In the genomic region with DNA sequence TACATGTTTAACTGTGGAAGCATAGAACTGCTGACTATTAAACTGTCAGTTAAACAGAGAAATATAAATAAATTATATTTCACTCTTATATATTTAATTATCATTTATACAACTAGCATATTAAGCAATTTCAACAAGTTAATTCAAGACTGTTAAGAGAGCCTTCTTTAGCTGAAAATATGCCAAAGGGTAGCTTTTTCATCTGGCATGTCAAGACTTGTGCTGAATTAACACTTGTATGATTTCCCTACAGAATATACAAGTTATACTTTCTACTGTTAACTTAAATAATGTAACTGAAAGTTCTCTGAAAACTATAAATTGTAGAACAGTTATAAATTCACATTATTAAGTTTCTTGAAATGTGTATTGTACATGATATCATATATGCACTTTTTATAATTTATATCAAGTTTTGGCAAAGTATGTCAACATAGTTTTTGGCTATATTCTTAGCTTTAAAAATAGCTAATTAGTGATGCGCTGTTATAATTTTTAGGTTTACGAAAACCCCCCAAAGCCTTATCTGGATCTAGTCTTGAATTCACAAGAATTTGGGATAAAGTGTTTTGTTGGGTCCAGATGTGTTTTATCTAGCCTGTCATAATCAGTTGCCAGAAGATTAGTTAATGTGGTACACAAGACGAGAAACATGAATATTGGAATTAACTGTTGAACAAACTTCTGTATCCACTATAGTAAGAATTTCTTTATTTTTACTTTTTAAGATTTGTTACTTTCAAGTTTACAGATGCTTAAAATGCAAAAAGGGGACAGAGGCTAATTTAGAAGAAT, we compare ENCODE assay signal across 22 cellular contexts.
DNase-seq lines count a peak whose midpoint lies in the region; ATAC-seq, FAIRE-seq and TF ChIP-seq lines count a peak whose summit lies in the region.
"Had no signal": no experiment of that assay in that cellular context is flagged by ENCODE, and none has a peak within 500 bp of the region (broad histone marks: within the 10 kb centered on the region; RNA-seq: fewer than 3 reads in every experiment).

No MANE protein-coding gene starts in this region.

- no peak for DNase-seq in left ventricle myocardium superior
- DNase-seq in right atrium auricular region (ENCODE audit: low spot score) = no peak
- peak; percentile 18 for DNase-seq in choroid plexus epithelial cell (ENCODE audit: low read depth)
- DNase-seq in NAMALWA (ENCODE audit: low spot score) = no peak
- DNase-seq in activated CD8-positive, alpha-beta T cell treated with anti-CD3 and anti-CD28 coated beads, Interleukin-2, amount 10 ng/mL, durations not matched to agents 7 days and 5 days = no peak
- DNase-seq: ACHN; CD4-positive, alpha-beta memory T cell; DMS153; H9; HFFc6; IMR-90; NCI-H1417; NCI-H1694 treated with DMSO at 0.1 percent for 48 hours; NCI-H526 treated with DMSO at 0.1 percent for 48 hours; OCI-M1; RPMI8226 had no signal

- H3K4me3 Mint-ChIP-seq in activated CD8-positive, alpha-beta T cell treated with anti-CD3 and anti-CD28 coated beads, Interleukin-2, amount 10 ng/mL, durations not matched to agents 7 days and 5 days = no peak overlapping the region
- H3K4me3 Mint-ChIP-seq: CD4-positive, alpha-beta memory T cell; H9; HFFc6 had no signal

- no peaks in the 10 kb centered on the region for H3K36me3 Mint-ChIP-seq in activated CD8-positive, alpha-beta T cell treated with anti-CD3 and anti-CD28 coated beads, Interleukin-2, amount 10 ng/mL, durations not matched to agents 7 days and 5 days (ENCODE audit: low read depth)
- H3K36me3 Mint-ChIP-seq: CD4-positive, alpha-beta memory T cell had no signal

- H3K4me3 ChIP-seq in right atrium auricular region (no peak overlapping the region), choroid plexus epithelial cell (ENCODE audit: low read depth, low read length) (no peak overlapping the region)
- H3K4me3 ChIP-seq: BLaER1 treated with 17β-estradiol and CSF1 and Interleukin-3, amounts not matched to agents 10 nM and 100 nM had no signal

- ATAC-seq in left ventricle myocardium superior = peak; percentile 43
- no peak for ATAC-seq in HG02870 (IDR thresholded peaks at IDR 0.05; ENCODE audit: unreplicated experiment)
- no peak for ATAC-seq in activated CD8-positive, alpha-beta T cell treated with anti-CD3 and anti-CD28 coated beads, Interleukin-2, amount 10 ng/mL, durations not matched to agents 7 days and 5 days

- TF ChIP-seq CTCF in right atrium auricular region (IDR thresholded peaks at IDR 0.05) (no peak), choroid plexus epithelial cell (conservative IDR thresholded peaks at IDR 0.05; ENCODE audit: low read depth, low read length) (no peak)

- H3K27me3 ChIP-seq in right atrium auricular region = no peaks in the 10 kb centered on the region
- H3K27me3 ChIP-seq: BLaER1 treated with 17β-estradiol and CSF1 and Interleukin-3, amounts not matched to agents 10 nM and 100 nM had no signal

- no peaks in the 10 kb centered on the region for H3K9me3 Mint-ChIP-seq in activated CD8-positive, alpha-beta T cell treated with anti-CD3 and anti-CD28 coated beads, Interleukin-2, amount 10 ng/mL, durations not matched to agents 7 days and 5 days (ENCODE audit: insufficient read depth)
- H3K9me3 Mint-ChIP-seq: CD4-positive, alpha-beta memory T cell; H9 had no signal

- H3K36me3 ChIP-seq in right atrium auricular region = no peaks in the 10 kb centered on the region
- H3K36me3 ChIP-seq: BLaER1 treated with 17β-estradiol and CSF1 and Interleukin-3, amounts not matched to agents 10 nM and 100 nM had no signal

- FAIRE-seq in islet of Langerhans (lab: Jason Lieb, UNC) = peak; percentile 36
- FAIRE-seq: GM12891 had no signal

- POLR2A ChIA-PET in activated CD8-positive, alpha-beta T cell treated with anti-CD3 and anti-CD28 coated beads, Interleukin-2, amount 10 ng/mL, durations not matched to agents 7 days and 5 days (lab: Charles Lee) = no interaction called here

- H3K27ac ChIP-seq in right atrium auricular region = no peak overlapping the region
- H3K27ac ChIP-seq: BLaER1 treated with 17β-estradiol and CSF1 and Interleukin-3, amounts not matched to agents 10 nM and 100 nM; KMS-11 had no signal

- H3K27ac Mint-ChIP-seq in activated CD8-positive, alpha-beta T cell treated with anti-CD3 and anti-CD28 coated beads, Interleukin-2, amount 10 ng/mL, durations not matched to agents 7 days and 5 days = no peak overlapping the region
- H3K27ac Mint-ChIP-seq: CD4-positive, alpha-beta memory T cell; H9; HFFc6 had no signal

- intact Hi-C loops in left ventricle myocardium superior (cut with micrococcal nuclease) = no loop called here

- no peaks in the 10 kb centered on the region for H3K9me3 ChIP-seq in right atrium auricular region
- H3K9me3 ChIP-seq: BLaER1 treated with 17β-estradiol and CSF1 and Interleukin-3, amounts not matched to agents 10 nM and 100 nM; Caco-2 had no signal

- H3K4me1 ChIP-seq in right atrium auricular region = no peaks in the 10 kb centered on the region
- H3K4me1 ChIP-seq: BLaER1 treated with 17β-estradiol and CSF1 and Interleukin-3, amounts not matched to agents 10 nM and 100 nM; Caco-2 had no signal

- no peaks in the 10 kb centered on the region for H3K27me3 Mint-ChIP-seq in activated CD8-positive, alpha-beta T cell treated with anti-CD3 and anti-CD28 coated beads, Interleukin-2, amount 10 ng/mL, durations not matched to agents 7 days and 5 days (ENCODE audit: low read depth)

- H3K4me1 Mint-ChIP-seq in activated CD8-positive, alpha-beta T cell treated with anti-CD3 and anti-CD28 coated beads, Interleukin-2, amount 10 ng/mL, durations not matched to agents 7 days and 5 days (ENCODE audit: low read depth) = no peaks in the 10 kb centered on the region
- H3K4me1 Mint-ChIP-seq: CD4-positive, alpha-beta memory T cell had no signal

- CTCF ChIA-PET in activated CD8-positive, alpha-beta T cell treated with anti-CD3 and anti-CD28 coated beads, Interleukin-2, amount 10 ng/mL, durations not matched to agents 7 days and 5 days (lab: Charles Lee) = no interaction called here
